3 cellular contexts compared by ENCODE assay signal in genomic region chrX:74923942-74924448, GRCh38.
TF ChIP-seq lines count a peak whose summit lies in the region.

No MANE protein-coding gene starts in this region.

TF ChIP-seq in liver, 16 proteins besides CTCF, POLR2A, EP300 and RAD21:
- TF ChIP-seq HNF4G (IDR thresholded peaks at IDR 0.05) (no peak), HNF4A (conservative IDR thresholded peaks at IDR 0.05) (no peak), MAX (IDR thresholded peaks at IDR 0.05) (no peak), ZBTB33 (IDR thresholded peaks at IDR 0.05) (no peak), FOXA2 (IDR thresholded peaks at IDR 0.05) (no peak), SP1 (IDR thresholded peaks at IDR 0.05) (no peak), EGR1 (IDR thresholded peaks at IDR 0.05; ENCODE audit: low read depth in 2 of 2) (no peak), YY1 (IDR thresholded peaks at IDR 0.05) (no peak), REST (IDR thresholded peaks at IDR 0.05) (no peak), TAF1 (conservative IDR thresholded peaks at IDR 0.05) (no peak), RXRA (IDR thresholded peaks at IDR 0.05) (no peak), JUND (IDR thresholded peaks at IDR 0.05) (no peak), ATF3 (IDR thresholded peaks at IDR 0.05) (no peak), NR2F2 (IDR thresholded peaks at IDR 0.05) (no peak), GABPA (IDR thresholded peaks at IDR 0.05 in 1 of 2, conservative IDR thresholded peaks at IDR 0.05 in 1 of 2) (no peak), FOXA1 (IDR thresholded peaks at IDR 0.05) (no peak)

TF ChIP-seq in HepG2, 621 proteins besides CTCF, POLR2A, EP300 and RAD21:
- TF ChIP-seq MIER3 (CRISPR knock-in tag; IDR thresholded peaks at IDR 0.05; ENCODE audit: borderline replicate concordance) (no peak), ZNF790 (CRISPR knock-in tag; IDR thresholded peaks at IDR 0.05; ENCODE audit: borderline replicate concordance) (no peak), ZNF746 (CRISPR knock-in tag; IDR thresholded peaks at IDR 0.05) (no peak), PCBP2 (optimal IDR thresholded peaks at IDR 0.05; ENCODE audit: low read depth, low read length, poor library complexity, severe bottlenecking) (no peak), ZNF138 (CRISPR knock-in tag; IDR thresholded peaks at IDR 0.05; ENCODE audit: low read depth) (no peak), HOXA5 (CRISPR knock-in tag; IDR thresholded peaks at IDR 0.05) (no peak), FOSL1 (CRISPR knock-in tag; IDR thresholded peaks at IDR 0.05; ENCODE audit: borderline replicate concordance) (no peak), HMG20A (CRISPR knock-in tag; IDR thresholded peaks at IDR 0.05; ENCODE audit: borderline replicate concordance) (no peak)

TF ChIP-seq in IMR-90, 13 proteins besides CTCF, POLR2A, EP300 and RAD21:
- TF ChIP-seq CHD1 (IDR thresholded peaks at IDR 0.05; ENCODE audit: low read depth, low read length) (no peak), BHLHE40 (IDR thresholded peaks at IDR 0.05; ENCODE audit: low read depth, low read length) (no peak), ELK1 (IDR thresholded peaks at IDR 0.05; ENCODE audit: borderline replicate concordance, low read depth, low read length) (no peak), RCOR1 (IDR thresholded peaks at IDR 0.05; ENCODE audit: insufficient replicate concordance, low read length) (no peak), MAZ (IDR thresholded peaks at IDR 0.05; ENCODE audit: borderline replicate concordance, low read depth, low read length) (no peak), RFX5 (IDR thresholded peaks at IDR 0.05; ENCODE audit: low read depth, low read length) (no peak), FOS (IDR thresholded peaks at IDR 0.05; ENCODE audit: low read depth, low read length) (no peak), MAFK (IDR thresholded peaks at IDR 0.05; ENCODE audit: low read depth, low read length) (no peak)
